8 cellular contexts compared by ENCODE assay signal in the genomic region with DNA sequence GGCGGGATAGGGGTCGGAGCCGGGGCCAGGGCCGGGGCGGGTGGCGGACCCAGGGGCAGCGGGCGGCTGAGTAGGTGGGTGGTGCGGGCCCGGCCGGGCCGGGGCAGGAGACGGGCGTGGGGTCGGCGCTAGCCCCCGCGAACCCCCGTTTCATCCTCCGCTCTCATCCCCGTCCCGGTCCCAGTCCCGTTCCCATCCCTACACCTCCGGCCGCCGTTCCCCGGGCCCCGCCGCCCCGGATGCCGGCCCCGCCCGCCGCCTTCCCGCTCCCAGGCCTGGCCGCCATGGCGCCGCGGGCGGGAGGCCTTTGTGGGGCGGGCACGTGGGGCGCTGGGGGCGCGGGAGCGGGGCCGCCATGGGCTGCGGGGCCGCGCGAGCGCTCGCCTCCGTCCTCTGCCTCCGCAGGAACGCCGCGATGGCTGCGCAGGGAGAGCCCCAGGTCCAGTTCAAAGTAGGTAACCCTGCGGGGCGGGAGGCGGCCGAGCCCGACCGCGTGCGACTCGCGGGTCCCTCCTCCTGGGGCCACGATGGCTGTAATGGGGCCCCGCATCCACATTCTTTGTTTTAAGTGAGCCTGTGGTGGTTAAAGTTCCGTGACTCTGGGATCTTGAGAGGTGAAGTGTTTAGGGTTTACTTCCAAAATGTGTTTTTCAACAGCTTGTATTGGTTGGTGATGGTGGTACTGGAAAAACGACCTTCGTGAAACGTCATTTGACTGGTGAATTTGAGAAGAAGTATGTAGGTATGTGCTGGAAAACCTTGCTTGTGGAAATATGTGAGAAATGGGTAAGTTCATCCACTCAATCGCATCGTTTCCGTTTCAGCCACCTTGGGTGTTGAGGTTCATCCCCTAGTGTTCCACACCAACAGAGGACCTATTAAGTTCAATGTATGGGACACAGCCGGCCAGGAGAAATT. TPM values are rescaled to one million over a fixed set of nuclear protein-coding genes. Genes with fewer than 3 reads are reported as not detected.
DNase-seq lines count a peak whose midpoint lies in the region; ATAC-seq and TF ChIP-seq lines count a peak whose summit lies in the region.

No MANE protein-coding gene starts in this region.

- TF ChIP-seq CTCF in epithelial cell of esophagus (IDR thresholded peaks at IDR 0.05; ENCODE audit: insufficient read depth, low read depth, low read length, missing control alignments), result no peak

- H3K27ac ChIP-seq in substantia nigra (ENCODE audit: low read depth, low read length, poor library complexity, severe bottlenecking), result peak overlapping the region; percentile 79

- H3K4me1 ChIP-seq in mucosa of stomach (ENCODE audit: control insufficient read depth, insufficient read depth, low read length), result peaks cover 7% of the 10 kb centered on the region

- H3K9me3 ChIP-seq in mucosa of stomach (ENCODE audit: control insufficient read depth, low read length), result no peaks in the 10 kb centered on the region

- H3K4me3 ChIP-seq in epithelial cell of esophagus (ENCODE audit: low read length) (peak overlapping the region; percentile 93), mucosa of stomach (ENCODE audit: low read length) (peak overlapping the region; percentile 38)

- in situ Hi-C loops in G401 (cut with HindIII; ENCODE audit: low sequenced_read_pairs), result no loop called here
- in situ Hi-C loops in KBM-7 (cut with MboI; ENCODE audit: low pct_unique_long_range_greater_than_20kb, low sequenced_read_pairs), result no loop called here

- H3K27me3 ChIP-seq in mucosa of stomach (ENCODE audit: control insufficient read depth, insufficient read depth, low read length), result no peaks in the 10 kb centered on the region

- ATAC-seq in GM21619 (IDR thresholded peaks at IDR 0.05; ENCODE audit: unreplicated experiment), result peak; percentile 20

- H3K9ac ChIP-seq in mucosa of stomach (ENCODE audit: low read length), result peak overlapping the region; percentile 83

- DNase-seq in G401 (ENCODE audit: low spot score) (peak; percentile 31), KBM-7 (peak; percentile 18), epithelial cell of esophagus (ENCODE audit: low read depth) (peak; percentile 36), substantia nigra (lab: John Stamatoyannopoulos, UW) (peak in 30 of 49 donors; percentile 20 to 70 (median 52)), SKM-1 treated with dmso at 0.1 percent for 144 hours (lab: John Stamatoyannopoulos, UW; ENCODE audit: unreplicated experiment) (no peak)
- peak; percentile 50 for DNase-seq in activated CD8-positive, alpha-beta memory T cell treated with anti-CD3 and anti-CD28 coated beads, Interleukin-2, amount 50 U/mL, for 4 hours

- H3K36me3 ChIP-seq in mucosa of stomach (ENCODE audit: control insufficient read depth, insufficient read depth, low read length), result no peaks in the 10 kb centered on the region

RNA-seq across cellular contexts. Expression of a gene that starts 0.6 kb away (rescaled TPM):
- total RNA-seq in G401 (2014; rRNA removed; shearing (Covaris generic)), result 1,063 and 1,122 TPM in 2 replicates

RNA-seq across cellular contexts. Expression of a gene that starts 33.4 kb away (rescaled TPM):
- 29.1 and 48.7 TPM in 2 replicates for total RNA-seq in G401 (2014; rRNA removed; shearing (Covaris generic))
